1 cellular context compared by ENCODE assay signal in the genomic region with DNA sequence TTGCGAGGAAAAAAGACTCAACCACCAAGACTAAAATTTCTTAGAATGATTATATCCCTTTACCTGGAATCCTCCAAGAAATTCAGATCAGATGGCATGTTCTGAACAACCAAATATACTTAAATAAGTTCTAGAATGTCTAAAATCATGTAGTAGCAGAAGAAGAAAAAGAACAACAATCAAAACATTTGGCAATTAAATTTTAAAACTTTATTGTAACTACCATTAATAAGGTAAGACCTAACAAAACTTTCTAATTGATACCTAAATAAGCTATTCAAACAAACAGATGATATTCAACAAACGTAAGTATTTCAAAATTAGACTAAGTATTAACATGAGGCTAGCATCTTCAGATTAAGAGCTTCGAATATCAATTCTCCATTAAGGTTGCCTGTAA.
TF ChIP-seq lines count a peak whose summit lies in the region.

No MANE protein-coding gene starts in this region.

TF ChIP-seq in endothelial cell of umbilical vein, 7 proteins besides CTCF, POLR2A, EP300 and RAD21:
- TF ChIP-seq JUN (IDR thresholded peaks at IDR 0.05; ENCODE audit: borderline replicate concordance, insufficient read depth, insufficient read length, low read depth) (no peak), FOS (IDR thresholded peaks at IDR 0.05; ENCODE audit: borderline replicate concordance, insufficient read depth, low read length) (no peak), MYC (IDR thresholded peaks at IDR 0.05; ENCODE audit: low read depth, low read length) (no peak), GATA2 (IDR thresholded peaks at IDR 0.05; ENCODE audit: insufficient read depth, insufficient read length, low read depth, low read length) (no peak), EZH2 (IDR thresholded peaks at IDR 0.05; ENCODE audit: borderline replicate concordance, low read depth, low read length, severe bottlenecking) (no peak), POLR2AphosphoS5 (IDR thresholded peaks at IDR 0.05; ENCODE audit: insufficient read depth, low read depth, low read length) (no peak)
- TF ChIP-seq, protein P1, sequence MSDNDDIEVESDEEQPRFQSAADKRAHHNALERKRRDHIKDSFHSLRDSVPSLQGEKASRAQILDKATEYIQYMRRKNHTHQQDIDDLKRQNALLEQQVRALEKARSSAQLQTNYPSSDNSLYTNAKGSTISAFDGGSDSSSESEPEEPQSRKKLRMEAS (IDR thresholded peaks at IDR 0.05; ENCODE audit: insufficient read depth, insufficient read length) = no peak
TF ChIP-seq in endothelial cell of umbilical vein: peak in this region for 0.
